ENCODE assay signal across 14 cellular contexts in genomic region chr14:54715811-54716210, GRCh38.
"Had no signal": no experiment of that assay in that cellular context is flagged by ENCODE, and none has a peak within 500 bp of the region (broad histone marks: within the 10 kb centered on the region; RNA-seq: fewer than 3 reads in every experiment).

No MANE protein-coding gene starts in this region.

- ATAC-seq: activated naive CD4-positive, alpha-beta T cell treated with anti-CD3 and anti-CD28 coated beads, Interleukin-2, amount 50 U/mL, for 72 hours; body of pancreas; effector memory CD8-positive, alpha-beta T cell; mucosa of descending colon had no signal

- H3K27me3 ChIP-seq: body of pancreas, esophagus squamous epithelium, foreskin keratinocyte, suprapubic skin, upper lobe of left lung had no signal

- H3K4me3 ChIP-seq: body of pancreas, esophagus squamous epithelium, mucosa of descending colon, skin epidermis, suprapubic skin, upper lobe of left lung had no signal

- H3K36me3 ChIP-seq: esophagus squamous epithelium, suprapubic skin, upper lobe of left lung had no signal

- H3K4me1 ChIP-seq: body of pancreas, foreskin keratinocyte had no signal

- H3K9me3 ChIP-seq: body of pancreas, esophagus squamous epithelium, mucosa of descending colon, suprapubic skin, upper lobe of left lung had no signal

- DNase-seq: activated CD4-positive, alpha-beta T cell treated with anti-CD3 and anti-CD28 coated beads, Interleukin-2, amount 50 U/mL, for 48 hours; activated gamma-delta T cell treated with Interleukin-2 at 50 U/mL for 16 hours; body of pancreas; effector memory CD8-positive, alpha-beta T cell; esophagus squamous epithelium; mucosa of descending colon; naive B cell; stimulated activated CD4-positive, alpha-beta T cell treated with anti-CD3 and anti-CD28 coated beads, Interleukin-15, amount 100 ng/mL, for 24 hours; stimulated activated CD4-positive, alpha-beta T cell treated with anti-CD3 and anti-CD28 coated beads, Interleukin-2, amount 100 ng/mL, for 48 hours; upper lobe of left lung had no signal

- H3K27ac ChIP-seq: body of pancreas, foreskin keratinocyte, skin epidermis, suprapubic skin had no signal
